In genomic region chr1:169900567-169900966, GRCh38 we compare ENCODE assay signal across 33 cellular contexts.
"Had no signal": no experiment of that assay in that cellular context is flagged by ENCODE, and none has a peak within 500 bp of the region (broad histone marks: within the 10 kb centered on the region; RNA-seq: fewer than 3 reads in every experiment).

No MANE protein-coding gene starts in this region.

- H3K4me3 ChIP-seq: adrenal gland, body of pancreas, breast epithelium had no signal

- FAIRE-seq: astrocyte had no signal

- DNase-seq: activated B cell treated with CpG ODN at 0.5 μM for 24 hours; activated CD4-positive, alpha-beta memory T cell treated with anti-CD3 and anti-CD28 coated beads for 36 hours; activated CD4-positive, alpha-beta T cell treated with anti-CD3 and anti-CD28 coated beads for 4 hours; activated CD4-positive, alpha-beta T cell treated with anti-CD3 and anti-CD28 coated beads, Interleukin-2, amount 10 ng/mL, durations not matched to agents 24 days and 14 days; activated CD4-positive, alpha-beta T cell treated with anti-CD3 and anti-CD28 coated beads, Interleukin-2, amount 50 U/mL, for 1 hour; activated CD4-positive, alpha-beta T cell treated with anti-CD3 and anti-CD28 coated beads, Interleukin-2, amount 50 U/mL, for 4 hours; activated CD4-positive, CD25-positive, alpha-beta regulatory T cell treated with anti-CD3 and anti-CD28 coated beads, Interleukin-2, amount 50 U/mL, for 72 hours; activated CD8-positive, alpha-beta memory T cell treated with anti-CD3 and anti-CD28 coated beads, Interleukin-2, amount 50 U/mL, for 4 hours; activated CD8-positive, alpha-beta T cell treated with anti-CD3 and anti-CD28 coated beads for 36 hours; activated effector memory CD4-positive, alpha-beta T cell treated with anti-CD3 and anti-CD28 coated beads, Interleukin-2, amount 50 U/mL, for 16 hours; activated gamma-delta T cell treated with Interleukin-2 at 50 U/mL for 16 hours; activated naive CD4-positive, alpha-beta T cell; activated naive CD4-positive, alpha-beta T cell treated with anti-CD3 and anti-CD28 coated beads for 36 hours; activated naive CD4-positive, alpha-beta T cell treated with anti-CD3 and anti-CD28 coated beads, Interleukin-2, amount 50 U/mL, for 16 hours; activated naive CD8-positive, alpha-beta T cell treated with anti-CD3 and anti-CD28 coated beads for 36 hours; activated T-cell treated with anti-CD3 and anti-CD28 coated beads for 4 hours; activated T-cell treated with anti-CD3 and anti-CD28 coated beads, Interleukin-2, amount 50 U/mL, for 1 hour; activated T-cell treated with anti-CD3 and anti-CD28 coated beads, Interleukin-2, amount 50 U/mL, for 4 hours; activated T-cell treated with anti-CD3 and anti-CD28 coated beads, Interleukin-2, amount 50 U/mL, for 72 hours; adrenal gland; amniotic stem cell; aorta; body of pancreas; brain microvascular endothelial cell; central memory CD4-positive, alpha-beta T cell; T-cell; T-helper 2 cell; T-helper 9 cell had no signal

- H3K27me3 ChIP-seq: adrenal gland, body of pancreas, breast epithelium had no signal

- H3K27ac ChIP-seq: adrenal gland, body of pancreas, brain microvascular endothelial cell, breast epithelium, VCaP had no signal

- H3K9me3 ChIP-seq: adrenal gland, body of pancreas, breast epithelium had no signal

- ATAC-seq: activated CD8-positive, alpha-beta T cell treated with anti-CD3 and anti-CD28 coated beads for 36 hours; activated naive CD4-positive, alpha-beta T cell treated with anti-CD3 and anti-CD28 coated beads, Interleukin-2, amount 50 U/mL, for 72 hours; activated T-cell treated with anti-CD3 and anti-CD28 coated beads, Interleukin-2, amount 50 U/mL, for 4 hours; activated T-cell treated with anti-CD3 and anti-CD28 coated beads, Interleukin-2, amount 50 U/mL, for 72 hours; activated T-helper 17 cell treated with anti-CD3 and anti-CD28 coated beads, Interleukin-2, amount 50 U/mL, for 72 hours; body of pancreas; T-cell had no signal

- H3K36me3 ChIP-seq: adrenal gland, brain microvascular endothelial cell, breast epithelium had no signal

- H3K4me1 ChIP-seq: adrenal gland, body of pancreas, breast epithelium had no signal
